In the genomic region with DNA sequence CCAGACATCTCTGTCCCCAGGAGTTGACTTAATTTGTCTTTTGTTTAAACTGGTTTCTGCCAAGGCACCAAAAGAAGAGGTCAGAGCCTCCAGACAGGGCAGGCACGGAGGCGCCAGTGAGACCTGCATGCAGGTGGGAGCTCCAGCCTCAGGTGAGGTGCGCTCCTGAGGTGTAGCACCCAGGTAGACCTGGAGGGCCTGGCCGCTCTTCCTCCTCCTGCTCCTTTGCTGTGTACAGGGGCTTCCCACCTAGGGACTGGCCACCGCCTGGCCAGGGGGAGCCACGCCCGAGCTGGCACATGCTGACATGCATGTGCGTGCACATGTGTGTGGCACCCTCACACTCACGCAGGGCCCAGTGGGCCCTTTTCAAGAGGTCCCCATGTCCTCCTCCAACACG, we compare ENCODE assay signal across 21 cellular contexts.
DNase-seq lines count a peak whose midpoint lies in the region; FAIRE-seq and TF ChIP-seq lines count a peak whose summit lies in the region.
"Had no signal": no experiment of that assay in that cellular context is flagged by ENCODE, and none has a peak within 500 bp of the region (broad histone marks: within the 10 kb centered on the region; RNA-seq: fewer than 3 reads in every experiment).

No MANE protein-coding gene starts in this region.

- no peak for TF ChIP-seq RAD21 in H1 (IDR thresholded peaks at IDR 0.05 in 1 of 2, conservative IDR thresholded peaks at IDR 0.05 in 1 of 2; ENCODE audit: low read depth in 2 of 2, low read length in 2 of 2)

- no peaks in the 10 kb centered on the region for H3K36me3 ChIP-seq in breast epithelium
- no peaks in the 10 kb centered on the region for H3K36me3 ChIP-seq in mammary epithelial cell (ENCODE audit: insufficient read depth, low read length)
- H3K36me3 ChIP-seq in H1 (ENCODE audit: control insufficient read depth in 2 of 4, insufficient read depth in 4 of 4, low read length in 3 of 4), result no peaks in the 10 kb centered on the region
- no peaks in the 10 kb centered on the region for H3K36me3 ChIP-seq in uterus

- H3K27me3 ChIP-seq in breast epithelium (no peaks in the 10 kb centered on the region), mammary epithelial cell (ENCODE audit: insufficient read depth, low read length) (no peaks in the 10 kb centered on the region), H1 (replicated peaks in 1 of 4; ENCODE audit: control insufficient read depth in 3 of 4, extremely low read depth in 1 of 4, insufficient read depth in 3 of 4, low read length in 3 of 4) (peaks cover 0 to 11% (median 9%) of the 10 kb centered on the region in 4 experiments; a peak in 5 of 7 replicates), uterus (no peaks in the 10 kb centered on the region)

- H2BK5ac ChIP-seq in H1 (ENCODE audit: low read depth, low read length), result no peak overlapping the region

- no peaks in the 10 kb centered on the region for H3K79me1 ChIP-seq in H1 (ENCODE audit: low read depth, low read length)

- in situ Hi-C loops in mammary epithelial cell (cut with MboI; ENCODE audit: low sequenced_read_pairs in 2 of 2), result no loop called here

- no peak overlapping the region for H2BK12ac ChIP-seq in H1 (ENCODE audit: low read depth, low read length)

- H4K91ac ChIP-seq in H1 (replicated peaks; ENCODE audit: insufficient read length, low read length), result no peak overlapping the region

- H3K9me3 ChIP-seq in breast epithelium (no peaks in the 10 kb centered on the region), mammary epithelial cell (replicated peaks; ENCODE audit: insufficient read depth, low read length) (no peaks in the 10 kb centered on the region), H1 (ENCODE audit: insufficient read depth in 2 of 2, low read depth in 1 of 2, low read length in 1 of 2) (no peaks in the 10 kb centered on the region), uterus (no peaks in the 10 kb centered on the region)

- H3K4me3 ChIP-seq in breast epithelium, result no peak overlapping the region
- H3K4me3 ChIP-seq in mammary epithelial cell (replicated peaks in 1 of 3; ENCODE audit: insufficient read depth in 1 of 3, low read depth in 2 of 3, low read length in 3 of 3), result no peak overlapping the region
- H3K4me3 ChIP-seq in H1 (ENCODE audit: extremely low read depth in 1 of 4, insufficient read depth in 2 of 4, low read depth in 3 of 4, low read length in 4 of 4), result no peak overlapping the region
- H3K4me3 ChIP-seq in uterus, result no peak overlapping the region

- TF ChIP-seq POLR2A in breast epithelium (IDR thresholded peaks at IDR 0.05) (no peak), H1 (IDR thresholded peaks at IDR 0.05; ENCODE audit: control extremely low read depth in 1 of 2, low read depth in 2 of 2, low read length in 2 of 2) (no peak), uterus (IDR thresholded peaks at IDR 0.05) (no peak)

- peaks cover 5% of the 10 kb centered on the region for H3K36me3 Mint-ChIP-seq in osteocyte (ENCODE audit: unreplicated experiment)
- H3K36me3 Mint-ChIP-seq: activated CD4-positive, alpha-beta memory T cell treated with anti-CD3 and anti-CD28 coated beads for 36 hours had no signal

- H2BK20ac ChIP-seq in H1 (ENCODE audit: low read length), result no peak overlapping the region

- H2BK15ac ChIP-seq in H1 (ENCODE audit: low read length), result 0 out of 2 replicates have a peak overlapping the region, but pooled peaks have one; percentile 61

- H4K8ac ChIP-seq in H1 (ENCODE audit: extremely low read depth, insufficient read depth, low read length), result no peak overlapping the region

- H3K27ac ChIP-seq in breast epithelium, result peak overlapping the region; percentile 95 to 96
- no peak overlapping the region for H3K27ac ChIP-seq in mammary epithelial cell (ENCODE audit: insufficient read depth, low read depth, low read length)
- no peak overlapping the region for H3K27ac ChIP-seq in H1 (ENCODE audit: low read depth, low read length)
- peak overlapping the region; percentile 78 to 79 for H3K27ac ChIP-seq in uterus

- H3K9ac ChIP-seq in mammary epithelial cell (ENCODE audit: insufficient read depth, low read length), result no peak overlapping the region
- H3K9ac ChIP-seq in H1 (replicated peaks in 1 of 4; ENCODE audit: extremely low read depth in 1 of 4, low read depth in 3 of 4, low read length in 3 of 4), result peak overlapping the region in 1 of 4 experiments; percentile 13; a peak in 1 of 7 replicates

- no TSS peak for BruUV-seq in mammary epithelial cell (replicated peaks; lab: Mats Ljungman, UMichigan)

- no peak overlapping the region for H3K4me3 Mint-ChIP-seq in osteocyte (ENCODE audit: unreplicated experiment)
- H3K4me3 Mint-ChIP-seq: activated B cell treated with CpG ODN at 0.5 μM for 24 hours; activated CD4-positive, alpha-beta memory T cell treated with anti-CD3 and anti-CD28 coated beads for 36 hours; activated naive CD8-positive, alpha-beta T cell treated with anti-CD3 and anti-CD28 coated beads for 36 hours; HFFc6; immature natural killer cell had no signal

- no peak overlapping the region for H3K4ac ChIP-seq in H1 (replicated peaks; ENCODE audit: insufficient read length, low read depth, low read length)

- H3K9me3 Mint-ChIP-seq in osteocyte (ENCODE audit: unreplicated experiment), result no peaks in the 10 kb centered on the region
- H3K9me3 Mint-ChIP-seq: activated B cell treated with CpG ODN at 0.5 μM for 24 hours; activated CD4-positive, alpha-beta memory T cell treated with anti-CD3 and anti-CD28 coated beads for 36 hours; activated naive CD8-positive, alpha-beta T cell treated with anti-CD3 and anti-CD28 coated beads for 36 hours; activated T-helper 2 cell treated with anti-CD3 and anti-CD28 coated beads, Interferon-gamma antibody, Interleukin-2, Interleukin-4, amounts not matched to agents 10 μg/mL and 5 μg/mL and 100 μg/mL, durations not matched to agents 14 hours and 24 hours and 36 hours; HFFc6; immature natural killer cell had no signal

- DNase-seq in breast epithelium (ENCODE audit: low spot score in 2 of 2) (no peak), mammary epithelial cell (no peak), H1 (ENCODE audit: low read depth in 1 of 2, low spot score in 2 of 2) (no peak), osteocyte (ENCODE audit: extremely low spot score, unreplicated experiment) (no peak), uterus (no peak), AML-193 (lab: John Stamatoyannopoulos, UW) (no peak), NCI-H774 (lab: John Stamatoyannopoulos, UW) (no peak)
- no peak for DNase-seq in activated CD4-positive, alpha-beta T cell treated with anti-CD3 and anti-CD28 coated beads for 48 hours
- DNase-seq: activated B cell treated with CpG ODN at 0.5 μM for 24 hours; activated CD4-positive, alpha-beta memory T cell treated with anti-CD3 and anti-CD28 coated beads for 36 hours; activated naive CD8-positive, alpha-beta T cell treated with anti-CD3 and anti-CD28 coated beads for 36 hours; effector CD4-positive, alpha-beta T cell; foreskin fibroblast; HFFc6; immature natural killer cell; NCI-H1092 treated with DMSO at 0.1 percent for 48 hours; NCI-H1930; NCI-H226; NCI-H82; T-helper 9 cell had no signal

- peaks cover 61% of the 10 kb centered on the region for H3K4me1 Mint-ChIP-seq in osteocyte (ENCODE audit: unreplicated experiment)
- H3K4me1 Mint-ChIP-seq: activated B cell treated with CpG ODN at 0.5 μM for 24 hours had no signal

- H4K5ac ChIP-seq in H1 (ENCODE audit: insufficient read length, low read depth, low read length), result no peak overlapping the region

- no peak overlapping the region for H3K56ac ChIP-seq in H1 (replicated peaks; ENCODE audit: insufficient read length, low read depth, low read length)

- POLR2A ChIA-PET in H1 (lab: Charles Lee; ENCODE audit: partially characterized antibody), result no interaction called here

- H3K4me1 ChIP-seq in breast epithelium, result peaks cover 18 to 32% of the 10 kb centered on the region in 2 donors
- peaks cover 43% of the 10 kb centered on the region for H3K4me1 ChIP-seq in mammary epithelial cell (ENCODE audit: insufficient read depth, low read length)
- H3K4me1 ChIP-seq in H1 (replicated peaks in 1 of 4; ENCODE audit: control insufficient read depth in 3 of 4, insufficient read depth in 4 of 4, low read length in 3 of 4), result peaks cover 4 to 31% (median 22%) of the 10 kb centered on the region in 4 experiments
- peaks cover 0 to 13% of the 10 kb centered on the region in 2 donors for H3K4me1 ChIP-seq in uterus

- no peaks in the 10 kb centered on the region; the same call in 1 of the 2 replicates for H3K23me2 ChIP-seq in H1 (ENCODE audit: low read depth, low read length)

- no peak overlapping the region for H2BK120ac ChIP-seq in H1 (replicated peaks; ENCODE audit: low read depth, low read length)

- no peaks in the 10 kb centered on the region for H3K79me2 ChIP-seq in mammary epithelial cell (ENCODE audit: insufficient read depth, low read length)
- no peaks in the 10 kb centered on the region for H3K79me2 ChIP-seq in H1 (ENCODE audit: control insufficient read depth in 1 of 2, insufficient read depth in 2 of 2, low read length in 2 of 2)

- 98% methylated on average over 10 of the region's 10 CpGs for WGBS in mammary epithelial cell (ENCODE audit: low coverage, missing lambda C conversion rate)
- WGBS in H1 (ENCODE audit: extremely low coverage in 1 of 2, insufficient coverage in 1 of 2, insufficient read length in 1 of 2, insufficient replicate concordance in 2 of 2, low coverage in 1 of 2, low lambda C conversion rate in 2 of 2, missing lambda C conversion rate in 1 of 2), 2 experiments, result 89% methylated on average over 9 of the region's 10 CpGs; no CpG with 5 or more reads in 1 of the 2 experiments

- peak overlapping the region; percentile 86; the same call in 1 of the 2 replicates for H2AK5ac ChIP-seq in H1 (ENCODE audit: low read depth, low read length)

- no peaks in the 10 kb centered on the region for H4K20me1 ChIP-seq in mammary epithelial cell (ENCODE audit: insufficient read depth, low read length)
- no peaks in the 10 kb centered on the region for H4K20me1 ChIP-seq in H1 (replicated peaks in 1 of 2; ENCODE audit: control insufficient read depth in 1 of 2, insufficient read depth in 2 of 2, low read length in 2 of 2)

- dilution Hi-C loops in mammary epithelial cell (cut with HindIII; ENCODE audit: low sequenced_read_pairs), result no loop called here

- TF ChIP-seq CTCF in breast epithelium (IDR thresholded peaks at IDR 0.05) (no peak), mammary epithelial cell (conservative IDR thresholded peaks at IDR 0.05 in 1 of 2, IDR thresholded peaks at IDR 0.05 in 1 of 2; ENCODE audit: extremely low read depth in 1 of 2, insufficient read depth in 1 of 2, low read depth in 1 of 2, low read length in 2 of 2) (no peak), H1 (IDR thresholded peaks at IDR 0.05; ENCODE audit: control extremely low read depth in 1 of 3, insufficient read depth in 1 of 3, low read depth in 1 of 3, low read length in 3 of 3) (no peak), osteocyte (IDR thresholded peaks at IDR 0.05) (no peak), uterus (IDR thresholded peaks at IDR 0.05) (no peak)

- H2AFZ ChIP-seq in mammary epithelial cell (ENCODE audit: low read depth, low read length) (no peak overlapping the region), H1 (ENCODE audit: low read length) (no peak overlapping the region)

- no peak overlapping the region for H3K14ac ChIP-seq in H1 (ENCODE audit: insufficient read length)

- no peaks in the 10 kb centered on the region for H3K27me3 Mint-ChIP-seq in osteocyte (ENCODE audit: unreplicated experiment)
- H3K27me3 Mint-ChIP-seq: activated B cell treated with CpG ODN at 0.5 μM for 24 hours; activated CD4-positive, alpha-beta memory T cell treated with anti-CD3 and anti-CD28 coated beads for 36 hours had no signal

- intact Hi-C loops in breast epithelium (cut with DNase I; ENCODE audit: low total_unique reads) (no loop called here), mammary epithelial cell (cut with micrococcal nuclease) (no loop called here), uterus (cut with DNase I; ENCODE audit: low total_unique reads) (no loop called here)

- no peak for FAIRE-seq in H1 (lab: Jason Lieb, UNC)

- no peak overlapping the region for H3K18ac ChIP-seq in H1 (ENCODE audit: extremely low read depth, low read length)

- H3K4me2 ChIP-seq in mammary epithelial cell (ENCODE audit: insufficient read depth, low read depth, low read length) (no peak overlapping the region), H1 (ENCODE audit: insufficient read depth in 1 of 2, low read depth in 2 of 2, low read length in 2 of 2) (no peak overlapping the region; a peak in 1 of 4 replicates)

- TF ChIP-seq EP300 in H1 (IDR thresholded peaks at IDR 0.05; ENCODE audit: borderline replicate concordance in 1 of 2, low read depth in 2 of 2, low read length in 2 of 2), result no peak

- CTCF ChIA-PET in mammary epithelial cell (lab: Charles Lee; ENCODE audit: low non-redundant PET) (no interaction called here), H1 (lab: Charles Lee; ENCODE audit: partially characterized antibody) (interaction anchor here (0.6 to 1.9 kb wide), 3 partner anchors 11 to 78 kb away, joined by 4 to 5 read pairs (median 5); no protein-coding TSS in a partner anchor)

- peak overlapping the region; percentile 34 for H3K27ac Mint-ChIP-seq in osteocyte (ENCODE audit: unreplicated experiment)
- H3K27ac Mint-ChIP-seq: activated B cell treated with CpG ODN at 0.5 μM for 24 hours; activated CD4-positive, alpha-beta memory T cell treated with anti-CD3 and anti-CD28 coated beads for 36 hours; activated naive CD8-positive, alpha-beta T cell treated with anti-CD3 and anti-CD28 coated beads for 36 hours; activated T-helper 2 cell treated with anti-CD3 and anti-CD28 coated beads, Interferon-gamma antibody, Interleukin-2, Interleukin-4, amounts not matched to agents 10 μg/mL and 5 μg/mL and 100 μg/mL, durations not matched to agents 14 hours and 24 hours and 36 hours; HFFc6; immature natural killer cell had no signal

- H3K23ac ChIP-seq in H1 (ENCODE audit: insufficient read length), result no peak overlapping the region

Comparison
In these comparisons a context has a peak if more than half of its experiments do, and no peak if none do; other contexts are left out.
1. H3K27ac ChIP-seq: peak in breast epithelium (2 of 2) and uterus (2 of 2); none in mammary epithelial cell (single experiment) and H1 (single experiment).